In genomic region chr5:122493091-122493775, GRCh38 we compare ENCODE assay signal across 13 cellular contexts.
DNase-seq lines count a peak whose midpoint lies in the region; ATAC-seq and TF ChIP-seq lines count a peak whose summit lies in the region.
"Had no signal": no experiment of that assay in that cellular context is flagged by ENCODE, and none has a peak within 500 bp of the region (broad histone marks: within the 10 kb centered on the region; RNA-seq: fewer than 3 reads in every experiment).

No MANE protein-coding gene starts in this region.

- peak; percentile 80 for ATAC-seq in SK-N-SH treated with all-trans-retinoic acid at 6 μM for 48 hours
- peak; percentile 94 to 95 for ATAC-seq in right cardiac atrium
- ATAC-seq in stimulated activated effector memory CD8-positive, alpha-beta T cell treated with anti-CD3 and anti-CD28 coated beads, Interleukin-12 subunit alpha, Interleukin-12 subunit beta, amount 100 ng/mL, for 72 hours, result peak; percentile 16
- ATAC-seq in HG02840 (IDR thresholded peaks at IDR 0.05; ENCODE audit: low FRiP score, unreplicated experiment), result no peak
- ATAC-seq in HG02623 (IDR thresholded peaks at IDR 0.05; ENCODE audit: unreplicated experiment), result no peak

- H3K36me3 Mint-ChIP-seq in stimulated activated effector memory CD8-positive, alpha-beta T cell treated with anti-CD3 and anti-CD28 coated beads, Interleukin-12 subunit alpha, Interleukin-12 subunit beta, amount 100 ng/mL, for 72 hours, result no peaks in the 10 kb centered on the region

- no peaks in the 10 kb centered on the region for H3K4me1 Mint-ChIP-seq in stimulated activated effector memory CD8-positive, alpha-beta T cell treated with anti-CD3 and anti-CD28 coated beads, Interleukin-12 subunit alpha, Interleukin-12 subunit beta, amount 100 ng/mL, for 72 hours

- no peak overlapping the region for H3K27ac Mint-ChIP-seq in stimulated activated effector memory CD8-positive, alpha-beta T cell treated with anti-CD3 and anti-CD28 coated beads, Interleukin-12 subunit alpha, Interleukin-12 subunit beta, amount 100 ng/mL, for 72 hours
- H3K27ac Mint-ChIP-seq: stimulated activated naive CD8-positive, alpha-beta T cell treated with anti-CD3 and anti-CD28 coated beads, Interleukin-15, Interleukin-2, amounts not matched to agents 100 ng/mL and 50 ng/mL, for 24 hours had no signal

- WGBS in right cardiac atrium, result 44% methylated on average over 8 of the region's 8 CpGs

- peaks cover 4% of the 10 kb centered on the region for H3K9me3 Mint-ChIP-seq in stimulated activated effector memory CD8-positive, alpha-beta T cell treated with anti-CD3 and anti-CD28 coated beads, Interleukin-12 subunit alpha, Interleukin-12 subunit beta, amount 100 ng/mL, for 72 hours

- intact Hi-C loops in right cardiac atrium (cut with DNase I), result no loop called here

- H3K27me3 ChIP-seq in right cardiac atrium (ENCODE audit: control insufficient read depth, insufficient read depth), result no peaks in the 10 kb centered on the region

- DNase-seq in DMS 273 (lab: John Stamatoyannopoulos, UW; ENCODE audit: unreplicated experiment) (peak; percentile 56), DMS 273 treated with DMSO at 0.1 percent for 48 hours (lab: John Stamatoyannopoulos, UW) (no peak), right cardiac atrium (peak; percentile 71 to 93 (median 91)), NOMO-1 (lab: John Stamatoyannopoulos, UW; ENCODE audit: unreplicated experiment in 2 of 2) (no peak)
- DNase-seq in stimulated activated effector memory CD8-positive, alpha-beta T cell treated with anti-CD3 and anti-CD28 coated beads, Interleukin-12 subunit alpha, Interleukin-12 subunit beta, amount 100 ng/mL, for 72 hours (ENCODE audit: low spot score in 2 of 2), result no peak
- DNase-seq: activated CD4-positive, alpha-beta T cell treated with anti-CD3 and anti-CD28 coated beads for 1 hour; activated gamma-delta T cell treated with Interleukin-2 at 50 U/mL for 16 hours; stimulated activated CD4-positive, alpha-beta T cell treated with anti-CD3 and anti-CD28 coated beads, Interleukin-15, amount 100 ng/mL, for 24 hours had no signal

- H3K4me3 Mint-ChIP-seq in stimulated activated effector memory CD8-positive, alpha-beta T cell treated with anti-CD3 and anti-CD28 coated beads, Interleukin-12 subunit alpha, Interleukin-12 subunit beta, amount 100 ng/mL, for 72 hours, result no peak overlapping the region
- H3K4me3 Mint-ChIP-seq: stimulated activated naive CD8-positive, alpha-beta T cell treated with anti-CD3 and anti-CD28 coated beads, Interleukin-15, Interleukin-2, amounts not matched to agents 100 ng/mL and 50 ng/mL, for 24 hours had no signal

- H3K27ac ChIP-seq in right cardiac atrium (ENCODE audit: low read length), result no peak overlapping the region
- H3K27ac ChIP-seq: 22Rv1 had no signal

- H3K4me1 ChIP-seq in right cardiac atrium (ENCODE audit: control insufficient read depth, insufficient read depth, low read length), result no peaks in the 10 kb centered on the region

- H3K9me3 ChIP-seq in right cardiac atrium (ENCODE audit: control insufficient read depth, low read length), result no peaks in the 10 kb centered on the region

- H3K4me3 ChIP-seq in right cardiac atrium (ENCODE audit: low read length), result no peak overlapping the region

TF ChIP-seq in SK-N-SH treated with all-trans-retinoic acid at 6 μM for 48 hours, 23 proteins besides CTCF, POLR2A, EP300 and RAD21 (continues in another document):
- TF ChIP-seq GLIS3 (CRISPR knock-in tag; IDR thresholded peaks at IDR 0.05), result no peak
- TF ChIP-seq, protein P1, sequence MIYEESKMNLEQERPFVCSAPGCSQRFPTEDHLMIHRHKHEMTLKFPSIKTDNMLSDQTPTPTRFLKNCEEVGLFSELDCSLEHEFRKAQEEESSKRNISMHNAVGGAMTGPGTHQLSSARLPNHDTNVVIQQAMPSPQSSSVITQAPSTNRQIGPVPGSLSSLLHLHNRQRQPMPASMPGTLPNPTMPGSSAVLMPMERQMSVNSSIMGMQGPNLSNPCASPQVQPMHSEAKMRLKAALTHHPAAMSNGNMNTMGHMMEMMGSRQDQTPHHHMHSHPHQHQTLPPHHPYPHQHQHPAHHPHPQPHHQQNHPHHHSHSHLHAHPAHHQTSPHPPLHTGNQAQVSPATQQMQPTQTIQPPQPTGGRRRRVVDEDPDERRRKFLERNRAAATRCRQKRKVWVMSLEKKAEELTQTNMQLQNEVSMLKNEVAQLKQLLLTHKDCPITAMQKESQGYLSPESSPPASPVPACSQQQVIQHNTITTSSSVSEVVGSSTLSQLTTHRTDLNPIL (CRISPR knock-in tag; IDR thresholded peaks at IDR 0.05; ENCODE audit: low read depth), result no peak
- TF ChIP-seq, protein P2, sequence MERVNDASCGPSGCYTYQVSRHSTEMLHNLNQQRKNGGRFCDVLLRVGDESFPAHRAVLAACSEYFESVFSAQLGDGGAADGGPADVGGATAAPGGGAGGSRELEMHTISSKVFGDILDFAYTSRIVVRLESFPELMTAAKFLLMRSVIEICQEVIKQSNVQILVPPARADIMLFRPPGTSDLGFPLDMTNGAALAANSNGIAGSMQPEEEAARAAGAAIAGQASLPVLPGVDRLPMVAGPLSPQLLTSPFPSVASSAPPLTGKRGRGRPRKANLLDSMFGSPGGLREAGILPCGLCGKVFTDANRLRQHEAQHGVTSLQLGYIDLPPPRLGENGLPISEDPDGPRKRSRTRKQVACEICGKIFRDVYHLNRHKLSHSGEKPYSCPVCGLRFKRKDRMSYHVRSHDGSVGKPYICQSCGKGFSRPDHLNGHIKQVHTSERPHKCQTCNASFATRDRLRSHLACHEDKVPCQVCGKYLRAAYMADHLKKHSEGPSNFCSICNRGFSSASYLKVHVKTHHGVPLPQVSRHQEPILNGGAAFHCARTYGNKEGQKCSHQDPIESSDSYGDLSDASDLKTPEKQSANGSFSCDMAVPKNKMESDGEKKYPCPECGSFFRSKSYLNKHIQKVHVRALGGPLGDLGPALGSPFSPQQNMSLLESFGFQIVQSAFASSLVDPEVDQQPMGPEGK (CRISPR knock-in tag; IDR thresholded peaks at IDR 0.05; ENCODE audit: borderline replicate concordance), result no peak
- peak; percentile 63; the same call in 1 of the 2 replicates for TF ChIP-seq ISL1 (CRISPR knock-in tag; IDR thresholded peaks at IDR 0.05)
- no peak for TF ChIP-seq SNAI2 (CRISPR knock-in tag; IDR thresholded peaks at IDR 0.05)
- no peak for TF ChIP-seq ESRRG (CRISPR knock-in tag; IDR thresholded peaks at IDR 0.05)
- peak; percentile 80 for TF ChIP-seq TCF4 (CRISPR knock-in tag; IDR thresholded peaks at IDR 0.05; ENCODE audit: borderline replicate concordance)
- peak; percentile 30; the same call in 1 of the 2 replicates for TF ChIP-seq ZNF8 (CRISPR knock-in tag; IDR thresholded peaks at IDR 0.05)
- no peak for TF ChIP-seq ZNF565 (CRISPR knock-in tag; conservative IDR thresholded peaks at IDR 0.05; ENCODE audit: low read depth)
- TF ChIP-seq, protein P3, sequence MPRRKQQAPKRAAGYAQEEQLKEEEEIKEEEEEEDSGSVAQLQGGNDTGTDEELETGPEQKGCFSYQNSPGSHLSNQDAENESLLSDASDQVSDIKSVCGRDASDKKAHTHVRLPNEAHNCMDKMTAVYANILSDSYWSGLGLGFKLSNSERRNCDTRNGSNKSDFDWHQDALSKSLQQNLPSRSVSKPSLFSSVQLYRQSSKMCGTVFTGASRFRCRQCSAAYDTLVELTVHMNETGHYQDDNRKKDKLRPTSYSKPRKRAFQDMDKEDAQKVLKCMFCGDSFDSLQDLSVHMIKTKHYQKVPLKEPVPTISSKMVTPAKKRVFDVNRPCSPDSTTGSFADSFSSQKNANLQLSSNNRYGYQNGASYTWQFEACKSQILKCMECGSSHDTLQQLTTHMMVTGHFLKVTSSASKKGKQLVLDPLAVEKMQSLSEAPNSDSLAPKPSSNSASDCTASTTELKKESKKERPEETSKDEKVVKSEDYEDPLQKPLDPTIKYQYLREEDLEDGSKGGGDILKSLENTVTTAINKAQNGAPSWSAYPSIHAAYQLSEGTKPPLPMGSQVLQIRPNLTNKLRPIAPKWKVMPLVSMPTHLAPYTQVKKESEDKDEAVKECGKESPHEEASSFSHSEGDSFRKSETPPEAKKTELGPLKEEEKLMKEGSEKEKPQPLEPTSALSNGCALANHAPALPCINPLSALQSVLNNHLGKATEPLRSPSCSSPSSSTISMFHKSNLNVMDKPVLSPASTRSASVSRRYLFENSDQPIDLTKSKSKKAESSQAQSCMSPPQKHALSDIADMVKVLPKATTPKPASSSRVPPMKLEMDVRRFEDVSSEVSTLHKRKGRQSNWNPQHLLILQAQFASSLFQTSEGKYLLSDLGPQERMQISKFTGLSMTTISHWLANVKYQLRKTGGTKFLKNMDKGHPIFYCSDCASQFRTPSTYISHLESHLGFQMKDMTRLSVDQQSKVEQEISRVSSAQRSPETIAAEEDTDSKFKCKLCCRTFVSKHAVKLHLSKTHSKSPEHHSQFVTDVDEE (CRISPR knock-in tag; IDR thresholded peaks at IDR 0.05), result peak; percentile 97
- no peak for TF ChIP-seq CSDC2 (CRISPR knock-in tag; IDR thresholded peaks at IDR 0.05)
- TF ChIP-seq CSRNP3 (CRISPR knock-in tag; IDR thresholded peaks at IDR 0.05), result no peak
- TF ChIP-seq OSR1 (CRISPR knock-in tag; IDR thresholded peaks at IDR 0.05), result no peak
- no peak for TF ChIP-seq ARNTL (CRISPR knock-in tag; IDR thresholded peaks at IDR 0.05; ENCODE audit: borderline replicate concordance, low read depth)
- no peak for TF ChIP-seq BACH2 (CRISPR knock-in tag; IDR thresholded peaks at IDR 0.05; ENCODE audit: borderline replicate concordance)

Comparison
In these comparisons a context has a peak if more than half of its experiments do, and no peak if none do; other contexts are left out.
1. DNase-seq: peak in DMS 273 (single experiment) and right cardiac atrium (3 of 3); none in DMS 273 treated with DMSO at 0.1 percent for 48 hours (single experiment), stimulated activated effector memory CD8-positive, alpha-beta T cell treated with anti-CD3 and anti-CD28 coated beads, Interleukin-12 subunit alpha, Interleukin-12 subunit beta, amount 100 ng/mL, for 72 hours (0 of 2) and NOMO-1 (0 of 2).
2. ATAC-seq: peak in SK-N-SH treated with all-trans-retinoic acid at 6 μM for 48 hours (single experiment), right cardiac atrium (2 of 2) and stimulated activated effector memory CD8-positive, alpha-beta T cell treated with anti-CD3 and anti-CD28 coated beads, Interleukin-12 subunit alpha, Interleukin-12 subunit beta, amount 100 ng/mL, for 72 hours (single experiment); none in HG02840 (single experiment) and HG02623 (single experiment).